ENCODE assay signal across 10 cellular contexts in the genomic region with DNA sequence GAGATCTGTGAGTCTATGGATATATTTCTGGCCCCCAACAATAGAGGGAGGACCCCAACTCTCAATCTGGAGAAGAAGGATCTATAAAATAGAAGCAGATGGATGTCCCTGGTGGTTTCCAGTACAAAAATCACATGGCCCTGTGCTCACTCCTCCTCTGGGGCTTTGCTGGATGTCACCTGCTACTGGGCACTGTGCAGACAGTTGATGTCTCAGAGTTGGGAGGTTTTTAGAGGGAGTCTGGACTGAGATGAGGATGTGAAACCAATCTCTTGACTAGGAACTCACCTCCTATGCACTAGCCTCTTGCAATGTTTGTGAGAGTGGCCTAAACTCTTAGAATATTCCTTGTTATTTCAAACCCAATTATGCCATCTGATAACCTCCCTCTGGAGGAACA.
A peak's percentile ranks its signal among the peaks of the same experiment; 100 is the strongest.
DNase-seq lines count a peak whose midpoint lies in the region; ATAC-seq and TF ChIP-seq lines count a peak whose summit lies in the region.
"Had no signal": no experiment of that assay in that cellular context is flagged by ENCODE, and none has a peak within 500 bp of the region (broad histone marks: within the 10 kb centered on the region; RNA-seq: fewer than 3 reads in every experiment).

No MANE protein-coding gene starts in this region.

- intact Hi-C loops in left cardiac atrium (cut with DNase I): no loop called here

- H3K4me1 ChIP-seq in HAP-1: no peaks in the 10 kb centered on the region

- peak; percentile 76 for ATAC-seq in GM19455 (IDR thresholded peaks at IDR 0.05; ENCODE audit: unreplicated experiment)
- ATAC-seq in HG02973 (IDR thresholded peaks at IDR 0.05; ENCODE audit: unreplicated experiment): peak; percentile 92
- no peak for ATAC-seq in left cardiac atrium

- no peak overlapping the region for H3K4me3 ChIP-seq in GM12865 (ENCODE audit: low read depth, low read length)
- H3K4me3 ChIP-seq in HAP-1: no peak overlapping the region
- H3K4me3 ChIP-seq: skin epidermis had no signal

- H3K9me3 Mint-ChIP-seq in immature natural killer cell: no peaks in the 10 kb centered on the region

- H3K4me3 Mint-ChIP-seq in immature natural killer cell: no peak overlapping the region

- H3K36me3 ChIP-seq in HAP-1 (replicated peaks): no peaks in the 10 kb centered on the region

- peak overlapping the region in 1 of 6 donors; percentile 18 for H3K27ac Mint-ChIP-seq in immature natural killer cell

- H3K36me3 Mint-ChIP-seq in immature natural killer cell: no peaks in the 10 kb centered on the region

- DNase-seq in GM12865 (ENCODE audit: low read depth) (peak; percentile 57), MV-4-11 (lab: John Stamatoyannopoulos, UW) (peak; percentile 85), immature natural killer cell (no peak), C1 segment of cervical spinal cord (lab: John Stamatoyannopoulos, UW) (no peak), HAP-1 (ENCODE audit: low spot score in 2 of 2) (no peak), left cardiac atrium (no peak)
- DNase-seq: NCI-H446 treated with DMSO at 0.1 percent for 48 hours had no signal

- in situ Hi-C loops in HAP-1 (cut with MboI; ENCODE audit: low sequenced_read_pairs): no loop called here

- H3K27me3 Mint-ChIP-seq in immature natural killer cell (ENCODE audit: low read depth in 3 of 3): peaks cover 0 to 3% (median 2%) of the 10 kb centered on the region in 3 donors

- no peaks in the 10 kb centered on the region for H3K9me3 ChIP-seq in HAP-1

- no peaks in the 10 kb centered on the region for H3K27me3 ChIP-seq in HAP-1 (ENCODE audit: low read depth)

- no peaks in the 10 kb centered on the region for H3K4me1 Mint-ChIP-seq in immature natural killer cell

- no peak for TF ChIP-seq CTCF in GM12865 (IDR thresholded peaks at IDR 0.05; ENCODE audit: insufficient read depth, low read depth, low read length, missing control alignments)

Comparison
In these comparisons a context has a peak if more than half of its experiments do, and no peak if none do; other contexts are left out.
1. DNase-seq: peak in GM12865 (single experiment) and MV-4-11 (single experiment); none in immature natural killer cell (0 of 3), C1 segment of cervical spinal cord (0 of 14), HAP-1 (0 of 2) and left cardiac atrium (single experiment).
2. ATAC-seq: peak in GM19455 (single experiment) and HG02973 (single experiment); none in left cardiac atrium (0 of 2).